ENCODE assay signal across 8 cellular contexts in the genomic region with DNA sequence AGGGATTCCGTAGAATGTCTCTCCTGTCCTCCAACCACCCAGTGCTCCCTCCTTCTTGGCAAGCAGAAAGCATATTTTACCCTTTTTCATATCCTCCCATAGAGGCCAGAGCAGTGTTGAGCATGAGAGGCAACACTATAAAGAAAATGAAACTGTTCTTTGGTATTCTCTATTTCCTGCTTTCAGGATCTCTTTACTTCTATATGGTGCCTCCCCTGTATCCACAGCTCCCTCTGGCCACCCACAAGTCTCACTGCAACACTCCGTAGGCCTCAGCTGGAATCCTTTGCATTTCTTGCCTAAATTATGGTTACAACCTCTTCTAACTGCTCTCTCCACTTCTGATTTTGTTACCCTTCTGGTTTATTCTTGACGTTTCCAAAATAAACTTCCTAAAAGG.
DNase-seq lines count a peak whose midpoint lies in the region; ATAC-seq and TF ChIP-seq lines count a peak whose summit lies in the region.

No MANE protein-coding gene starts in this region.

- DNase-seq in DMS53 (lab: John Stamatoyannopoulos, UW) (peak; percentile 96), GM19238 (ENCODE audit: insufficient read length, low spot score) (peak; percentile 27), NCI-H345 treated with DMSO at 0.1 percent for 48 hours (lab: John Stamatoyannopoulos, UW; ENCODE audit: unreplicated experiment) (peak; percentile 36), hippocampal formation (lab: John Stamatoyannopoulos, UW) (peak; percentile 20 to 60), stomach (peak; percentile 39), mesenteric fat pad (ENCODE audit: low spot score) (no peak)
- peak in 1 of 2 donors; percentile 3 for DNase-seq in activated naive CD4-positive, alpha-beta T cell treated with anti-CD3 and anti-CD28 coated beads, Interleukin-2, amount 50 U/mL, for 72 hours (ENCODE audit: low spot score in 2 of 2)

- 17 to 30% (median 21%) methylated on average over 3 of the region's 3 CpGs for WGBS in stomach, 5 donors

- TF ChIP-seq CTCF in stomach (IDR thresholded peaks at IDR 0.05): peak in 4 of 7 experiments; percentile 45 to 56 (median 52)

- no peak overlapping the region for H3K27ac Mint-ChIP-seq in activated naive CD4-positive, alpha-beta T cell treated with anti-CD3 and anti-CD28 coated beads, Interleukin-2, amount 50 U/mL, for 72 hours

- no peaks in the 10 kb centered on the region for H3K9me3 ChIP-seq in stomach

- no peaks in the 10 kb centered on the region for H3K36me3 Mint-ChIP-seq in activated naive CD4-positive, alpha-beta T cell treated with anti-CD3 and anti-CD28 coated beads, Interleukin-2, amount 50 U/mL, for 72 hours

- no peaks in the 10 kb centered on the region for H3K27me3 ChIP-seq in stomach

- peak overlapping the region; percentile 74 to 83 (median 81) for H3K27ac ChIP-seq in stomach

- intact Hi-C loops in stomach (cut with DNase I; ENCODE audit: low total_unique reads): no loop called here

- no peak for TF ChIP-seq POLR2A in stomach (IDR thresholded peaks at IDR 0.05)

- peak; percentile 97 for ATAC-seq in HG03097 (IDR thresholded peaks at IDR 0.05; ENCODE audit: low FRiP score, unreplicated experiment)
- ATAC-seq in activated naive CD4-positive, alpha-beta T cell treated with anti-CD3 and anti-CD28 coated beads, Interleukin-2, amount 50 U/mL, for 72 hours: peak; percentile 92 to 99

- TF ChIP-seq EP300 in stomach (IDR thresholded peaks at IDR 0.05): no peak

- no peaks in the 10 kb centered on the region for H3K9me3 Mint-ChIP-seq in activated naive CD4-positive, alpha-beta T cell treated with anti-CD3 and anti-CD28 coated beads, Interleukin-2, amount 50 U/mL, for 72 hours

- peak overlapping the region in 2 of 4 donors; percentile 13 to 27 for H3K4me3 ChIP-seq in stomach

- peaks cover 0 to 15% (median 14%) of the 10 kb centered on the region in 4 donors for H3K4me1 ChIP-seq in stomach

- H3K36me3 ChIP-seq in stomach: no peaks in the 10 kb centered on the region
